Comparison of ENCODE assay signal across 1 cellular context in genomic region chr6:33672808-33673207, GRCh38.
TF ChIP-seq lines count a peak whose summit lies in the region.

No MANE protein-coding gene starts in this region.

TF ChIP-seq in SK-N-SH, 30 proteins besides CTCF, POLR2A, EP300 and RAD21 (continued from another document):
- TF ChIP-seq USF1 (IDR thresholded peaks at IDR 0.05; ENCODE audit: borderline replicate concordance, low read depth), result no peak
- TF ChIP-seq FOSL2 (IDR thresholded peaks at IDR 0.05; ENCODE audit: borderline replicate concordance, low read depth), result peak; percentile 94
- TF ChIP-seq FOXM1 (IDR thresholded peaks at IDR 0.05; ENCODE audit: low read depth), result no peak
